Comparison of ENCODE assay signal across 20 cellular contexts in genomic region chr2:159549234-159549633, GRCh38.
DNase-seq lines count a peak whose midpoint lies in the region; ATAC-seq and TF ChIP-seq lines count a peak whose summit lies in the region.
"Had no signal": no experiment of that assay in that cellular context is flagged by ENCODE, and none has a peak within 500 bp of the region (broad histone marks: within the 10 kb centered on the region; RNA-seq: fewer than 3 reads in every experiment).

No MANE protein-coding gene starts in this region.

- no peak overlapping the region for H3K4me3 ChIP-seq in upper lobe of right lung
- H3K4me3 ChIP-seq: mucosa of descending colon, SJSA1, transverse colon had no signal

- H3K27ac Mint-ChIP-seq in activated naive CD8-positive, alpha-beta T cell treated with anti-CD3 and anti-CD28 coated beads, Interleukin-2, amount 10 ng/mL, durations not matched to agents 7 days and 5 days: peak overlapping the region; percentile 20
- no peak overlapping the region for H3K27ac Mint-ChIP-seq in activated naive CD8-positive, alpha-beta T cell treated with anti-CD3 and anti-CD28 coated beads, Interleukin-2, amount 50 U/mL, for 24 hours
- H3K27ac Mint-ChIP-seq in chondrocyte (ENCODE audit: unreplicated experiment): peak overlapping the region; percentile 41
- H3K27ac Mint-ChIP-seq: activated CD4-positive, alpha-beta memory T cell treated with anti-CD3 and anti-CD28 coated beads for 36 hours had no signal

- H3K4me3 Mint-ChIP-seq in activated naive CD8-positive, alpha-beta T cell treated with anti-CD3 and anti-CD28 coated beads, Interleukin-2, amount 10 ng/mL, durations not matched to agents 7 days and 5 days: no peak overlapping the region
- H3K4me3 Mint-ChIP-seq in activated naive CD8-positive, alpha-beta T cell treated with anti-CD3 and anti-CD28 coated beads, Interleukin-2, amount 50 U/mL, for 24 hours: no peak overlapping the region
- H3K4me3 Mint-ChIP-seq in chondrocyte (ENCODE audit: unreplicated experiment): no peak overlapping the region
- H3K4me3 Mint-ChIP-seq: activated CD4-positive, alpha-beta memory T cell treated with anti-CD3 and anti-CD28 coated beads for 36 hours had no signal

- no peak for DNase-seq in activated naive CD8-positive, alpha-beta T cell treated with anti-CD3 and anti-CD28 coated beads, Interleukin-2, amount 10 ng/mL, durations not matched to agents 7 days and 5 days
- no peak for DNase-seq in activated naive CD8-positive, alpha-beta T cell treated with anti-CD3 and anti-CD28 coated beads, Interleukin-2, amount 50 U/mL, for 24 hours
- peak; percentile 22 for DNase-seq in RPMI7951 (ENCODE audit: low read depth)
- no peak for DNase-seq in chondrocyte (ENCODE audit: low spot score)
- DNase-seq in upper lobe of right lung: no peak
- DNase-seq in NCI-H774 (lab: John Stamatoyannopoulos, UW): no peak
- no peak for DNase-seq in ureter (ENCODE audit: low spot score)
- DNase-seq: activated CD4-positive, alpha-beta memory T cell treated with anti-CD3 and anti-CD28 coated beads for 36 hours; amniotic stem cell; DMS79 treated with DMSO at 0.1 percent for 48 hours; HCEC 1CT; hypothalamus; mucosa of descending colon; NCI-H1436; occipital lobe; transverse colon had no signal

- POLR2A ChIA-PET in activated naive CD8-positive, alpha-beta T cell treated with anti-CD3 and anti-CD28 coated beads, Interleukin-2, amount 10 ng/mL, durations not matched to agents 7 days and 5 days (lab: Charles Lee): no interaction called here

- H3K27ac ChIP-seq in upper lobe of right lung: no peak overlapping the region
- H3K27ac ChIP-seq: 22Rv1, C4-2B, SJSA1, transverse colon had no signal

- intact Hi-C loops in upper lobe of right lung (cut with DNase I): no loop called here

- no peaks in the 10 kb centered on the region for H3K36me3 ChIP-seq in upper lobe of right lung
- H3K36me3 ChIP-seq: SJSA1, transverse colon had no signal

- no peaks in the 10 kb centered on the region for H3K27me3 Mint-ChIP-seq in activated naive CD8-positive, alpha-beta T cell treated with anti-CD3 and anti-CD28 coated beads, Interleukin-2, amount 10 ng/mL, durations not matched to agents 7 days and 5 days
- no peaks in the 10 kb centered on the region for H3K27me3 Mint-ChIP-seq in activated naive CD8-positive, alpha-beta T cell treated with anti-CD3 and anti-CD28 coated beads, Interleukin-2, amount 50 U/mL, for 24 hours
- H3K27me3 Mint-ChIP-seq in chondrocyte (ENCODE audit: low read depth): no peaks in the 10 kb centered on the region
- H3K27me3 Mint-ChIP-seq: activated CD4-positive, alpha-beta memory T cell treated with anti-CD3 and anti-CD28 coated beads for 36 hours had no signal

- TF ChIP-seq CTCF in chondrocyte (IDR thresholded peaks at IDR 0.05) (no peak), upper lobe of right lung (IDR thresholded peaks at IDR 0.05) (no peak)

- no peaks in the 10 kb centered on the region for H3K9me3 ChIP-seq in upper lobe of right lung
- H3K9me3 ChIP-seq: mucosa of descending colon, SJSA1, transverse colon had no signal

- no peaks in the 10 kb centered on the region for H3K36me3 Mint-ChIP-seq in activated naive CD8-positive, alpha-beta T cell treated with anti-CD3 and anti-CD28 coated beads, Interleukin-2, amount 10 ng/mL, durations not matched to agents 7 days and 5 days
- H3K36me3 Mint-ChIP-seq in activated naive CD8-positive, alpha-beta T cell treated with anti-CD3 and anti-CD28 coated beads, Interleukin-2, amount 50 U/mL, for 24 hours (ENCODE audit: low read depth): peaks cover 3% of the 10 kb centered on the region
- H3K36me3 Mint-ChIP-seq in chondrocyte (ENCODE audit: low read depth): no peaks in the 10 kb centered on the region
- H3K36me3 Mint-ChIP-seq: activated CD4-positive, alpha-beta memory T cell treated with anti-CD3 and anti-CD28 coated beads for 36 hours had no signal

- no peak for ATAC-seq in activated naive CD8-positive, alpha-beta T cell treated with anti-CD3 and anti-CD28 coated beads, Interleukin-2, amount 10 ng/mL, durations not matched to agents 7 days and 5 days (ENCODE audit: low read depth)
- no peak for ATAC-seq in activated naive CD8-positive, alpha-beta T cell treated with anti-CD3 and anti-CD28 coated beads, Interleukin-2, amount 50 U/mL, for 24 hours
- peak; percentile 46 for ATAC-seq in upper lobe of right lung
- ATAC-seq in SK-N-SH treated with all-trans-retinoic acid at 6 μM for 48 hours: no peak
- ATAC-seq: mucosa of descending colon had no signal

- H3K9me3 Mint-ChIP-seq in activated naive CD8-positive, alpha-beta T cell treated with anti-CD3 and anti-CD28 coated beads, Interleukin-2, amount 10 ng/mL, durations not matched to agents 7 days and 5 days: no peaks in the 10 kb centered on the region
- no peaks in the 10 kb centered on the region for H3K9me3 Mint-ChIP-seq in activated naive CD8-positive, alpha-beta T cell treated with anti-CD3 and anti-CD28 coated beads, Interleukin-2, amount 50 U/mL, for 24 hours
- no peaks in the 10 kb centered on the region for H3K9me3 Mint-ChIP-seq in chondrocyte (ENCODE audit: low read depth)
- H3K9me3 Mint-ChIP-seq: activated CD4-positive, alpha-beta memory T cell treated with anti-CD3 and anti-CD28 coated beads for 36 hours had no signal

- no peaks in the 10 kb centered on the region for H3K4me1 ChIP-seq in upper lobe of right lung

- peaks cover 4% of the 10 kb centered on the region for H3K4me1 Mint-ChIP-seq in activated naive CD8-positive, alpha-beta T cell treated with anti-CD3 and anti-CD28 coated beads, Interleukin-2, amount 10 ng/mL, durations not matched to agents 7 days and 5 days
- peaks cover 3% of the 10 kb centered on the region for H3K4me1 Mint-ChIP-seq in activated naive CD8-positive, alpha-beta T cell treated with anti-CD3 and anti-CD28 coated beads, Interleukin-2, amount 50 U/mL, for 24 hours
- peaks cover 28% of the 10 kb centered on the region for H3K4me1 Mint-ChIP-seq in chondrocyte (ENCODE audit: low read depth)

- H3K27me3 ChIP-seq in upper lobe of right lung: no peaks in the 10 kb centered on the region
- H3K27me3 ChIP-seq: SJSA1, transverse colon had no signal

TF ChIP-seq in SK-N-SH treated with all-trans-retinoic acid at 6 μM for 48 hours, 23 proteins besides CTCF, POLR2A, EP300 and RAD21 (continues in another document):
- no peak for TF ChIP-seq TOX (CRISPR knock-in tag; IDR thresholded peaks at IDR 0.05; ENCODE audit: borderline replicate concordance)
- no peak for TF ChIP-seq PPARA (CRISPR knock-in tag; IDR thresholded peaks at IDR 0.05; ENCODE audit: borderline replicate concordance)
- TF ChIP-seq RARB (CRISPR knock-in tag; IDR thresholded peaks at IDR 0.05): no peak
- no peak for TF ChIP-seq OSR1 (CRISPR knock-in tag; IDR thresholded peaks at IDR 0.05)
- no peak for TF ChIP-seq ZNF8 (CRISPR knock-in tag; IDR thresholded peaks at IDR 0.05)
- TF ChIP-seq, protein P1, sequence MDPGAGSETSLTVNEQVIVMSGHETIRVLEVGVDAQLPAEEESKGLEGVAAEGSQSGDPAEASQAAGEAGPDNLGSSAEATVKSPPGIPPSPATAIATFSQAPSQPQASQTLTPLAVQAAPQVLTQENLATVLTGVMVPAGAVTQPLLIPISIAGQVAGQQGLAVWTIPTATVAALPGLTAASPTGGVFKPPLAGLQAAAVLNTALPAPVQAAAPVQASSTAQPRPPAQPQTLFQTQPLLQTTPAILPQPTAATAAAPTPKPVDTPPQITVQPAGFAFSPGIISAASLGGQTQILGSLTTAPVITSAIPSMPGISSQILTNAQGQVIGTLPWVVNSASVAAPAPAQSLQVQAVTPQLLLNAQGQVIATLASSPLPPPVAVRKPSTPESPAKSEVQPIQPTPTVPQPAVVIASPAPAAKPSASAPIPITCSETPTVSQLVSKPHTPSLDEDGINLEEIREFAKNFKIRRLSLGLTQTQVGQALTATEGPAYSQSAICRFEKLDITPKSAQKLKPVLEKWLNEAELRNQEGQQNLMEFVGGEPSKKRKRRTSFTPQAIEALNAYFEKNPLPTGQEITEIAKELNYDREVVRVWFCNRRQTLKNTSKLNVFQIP (CRISPR knock-in tag; IDR thresholded peaks at IDR 0.05; ENCODE audit: borderline replicate concordance, low read depth): no peak
- TF ChIP-seq ZNF565 (CRISPR knock-in tag; conservative IDR thresholded peaks at IDR 0.05; ENCODE audit: low read depth): no peak
- TF ChIP-seq TCF4 (CRISPR knock-in tag; IDR thresholded peaks at IDR 0.05; ENCODE audit: borderline replicate concordance): no peak
- no peak for TF ChIP-seq SNAI2 (CRISPR knock-in tag; IDR thresholded peaks at IDR 0.05)
- no peak for TF ChIP-seq PATZ1 (CRISPR knock-in tag; IDR thresholded peaks at IDR 0.05; ENCODE audit: borderline replicate concordance)
- TF ChIP-seq ZNF70 (CRISPR knock-in tag; IDR thresholded peaks at IDR 0.05): no peak
- TF ChIP-seq, protein P2, sequence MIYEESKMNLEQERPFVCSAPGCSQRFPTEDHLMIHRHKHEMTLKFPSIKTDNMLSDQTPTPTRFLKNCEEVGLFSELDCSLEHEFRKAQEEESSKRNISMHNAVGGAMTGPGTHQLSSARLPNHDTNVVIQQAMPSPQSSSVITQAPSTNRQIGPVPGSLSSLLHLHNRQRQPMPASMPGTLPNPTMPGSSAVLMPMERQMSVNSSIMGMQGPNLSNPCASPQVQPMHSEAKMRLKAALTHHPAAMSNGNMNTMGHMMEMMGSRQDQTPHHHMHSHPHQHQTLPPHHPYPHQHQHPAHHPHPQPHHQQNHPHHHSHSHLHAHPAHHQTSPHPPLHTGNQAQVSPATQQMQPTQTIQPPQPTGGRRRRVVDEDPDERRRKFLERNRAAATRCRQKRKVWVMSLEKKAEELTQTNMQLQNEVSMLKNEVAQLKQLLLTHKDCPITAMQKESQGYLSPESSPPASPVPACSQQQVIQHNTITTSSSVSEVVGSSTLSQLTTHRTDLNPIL (CRISPR knock-in tag; IDR thresholded peaks at IDR 0.05; ENCODE audit: low read depth): no peak
- TF ChIP-seq GLIS3 (CRISPR knock-in tag; IDR thresholded peaks at IDR 0.05): no peak
- TF ChIP-seq ARNTL (CRISPR knock-in tag; IDR thresholded peaks at IDR 0.05; ENCODE audit: borderline replicate concordance, low read depth): no peak
- TF ChIP-seq BACH2 (CRISPR knock-in tag; IDR thresholded peaks at IDR 0.05; ENCODE audit: borderline replicate concordance): no peak
